ENCODE assay signal across 8 cellular contexts in the genomic region with DNA sequence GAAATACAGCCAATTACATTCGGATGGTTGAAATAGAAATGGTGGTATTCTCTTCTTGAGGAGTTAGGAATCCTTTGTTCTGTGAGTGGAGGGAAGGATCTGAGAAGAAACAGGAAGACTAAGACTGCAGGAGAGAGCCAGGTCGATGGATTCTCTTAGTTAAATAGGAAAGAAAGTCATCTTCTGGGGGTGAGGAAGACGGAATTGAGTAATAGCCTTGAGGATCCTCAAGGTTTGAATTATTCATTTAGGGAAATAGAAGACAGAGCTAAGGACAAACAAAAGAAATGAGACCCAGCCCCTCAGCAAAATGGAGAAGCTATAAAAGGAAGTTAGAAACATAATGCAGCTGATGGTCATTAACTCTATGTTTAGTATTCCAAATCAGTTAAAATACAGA. TPM values are rescaled to one million over a fixed set of nuclear protein-coding genes. Genes with fewer than 3 reads are reported as not detected.
A peak's percentile ranks its signal among the peaks of the same experiment; 100 is the strongest.
DNase-seq lines count a peak whose midpoint lies in the region; ATAC-seq and TF ChIP-seq lines count a peak whose summit lies in the region.

No MANE protein-coding gene starts in this region.

- no peak for TF ChIP-seq CTCF in GM12865 (IDR thresholded peaks at IDR 0.05; ENCODE audit: insufficient read depth, low read depth, low read length, missing control alignments)

- H3K4me3 Mint-ChIP-seq in activated naive CD8-positive, alpha-beta T cell treated with anti-CD3 and anti-CD28 coated beads, Interleukin-2, amount 50 U/mL, for 24 hours, result no peak overlapping the region

- ATAC-seq in HG03571 (IDR thresholded peaks at IDR 0.05; ENCODE audit: unreplicated experiment), result no peak
- ATAC-seq in activated naive CD8-positive, alpha-beta T cell treated with anti-CD3 and anti-CD28 coated beads, Interleukin-2, amount 50 U/mL, for 24 hours, result no peak
- no peak for ATAC-seq in HG03439 (IDR thresholded peaks at IDR 0.05; ENCODE audit: unreplicated experiment)

- peaks cover 4% of the 10 kb centered on the region for H3K27me3 Mint-ChIP-seq in activated naive CD8-positive, alpha-beta T cell treated with anti-CD3 and anti-CD28 coated beads, Interleukin-2, amount 50 U/mL, for 24 hours

- H3K4me3 ChIP-seq in GM12865 (ENCODE audit: low read depth, low read length), result peak overlapping the region; percentile 79
- peak overlapping the region; percentile 80 for H3K4me3 ChIP-seq in skeletal muscle cell (ENCODE audit: low read depth, low read length)

- peaks cover 31% of the 10 kb centered on the region for H3K4me1 Mint-ChIP-seq in activated naive CD8-positive, alpha-beta T cell treated with anti-CD3 and anti-CD28 coated beads, Interleukin-2, amount 50 U/mL, for 24 hours

- no peak overlapping the region for H3K27ac Mint-ChIP-seq in activated naive CD8-positive, alpha-beta T cell treated with anti-CD3 and anti-CD28 coated beads, Interleukin-2, amount 50 U/mL, for 24 hours

- H3K9me3 Mint-ChIP-seq in activated naive CD8-positive, alpha-beta T cell treated with anti-CD3 and anti-CD28 coated beads, Interleukin-2, amount 50 U/mL, for 24 hours, result no peaks in the 10 kb centered on the region

- DNase-seq in GM12865 (ENCODE audit: low read depth) (no peak), OCI-M1 (lab: John Stamatoyannopoulos, UW) (peak; percentile 73), fibroblast of peridontal ligament (ENCODE audit: extremely low read depth) (peak; percentile 61), skeletal muscle cell (ENCODE audit: low read depth) (no peak), ureter (ENCODE audit: low spot score) (no peak)
- no peak for DNase-seq in activated naive CD8-positive, alpha-beta T cell treated with anti-CD3 and anti-CD28 coated beads, Interleukin-2, amount 50 U/mL, for 24 hours

- no peaks in the 10 kb centered on the region for H3K36me3 Mint-ChIP-seq in activated naive CD8-positive, alpha-beta T cell treated with anti-CD3 and anti-CD28 coated beads, Interleukin-2, amount 50 U/mL, for 24 hours (ENCODE audit: low read depth)

RNA-seq across cellular contexts. Expression of a gene that starts 1.8 kb away (rescaled TPM):
- total RNA-seq in ureter, result 227 TPM

RNA-seq across cellular contexts. Expression of a gene that starts 37.2 kb away (rescaled TPM):
- total RNA-seq in ureter, result 2.2 TPM

RNA-seq across cellular contexts. Expression of a gene that starts 59.7 kb away (rescaled TPM):
- 20.6 TPM for total RNA-seq in ureter

Comparison
In these comparisons a context has a peak if more than half of its experiments do, and no peak if none do; other contexts are left out.
1. DNase-seq: peak in OCI-M1 (single experiment) and fibroblast of peridontal ligament (single experiment); none in GM12865 (single experiment), skeletal muscle cell (single experiment), activated naive CD8-positive, alpha-beta T cell treated with anti-CD3 and anti-CD28 coated beads, Interleukin-2, amount 50 U/mL, for 24 hours (single experiment) and ureter (single experiment).